ENCODE assay signal across 8 cellular contexts in genomic region chr5:135398160-135398854, GRCh38. TPM values are rescaled to one million over a fixed set of nuclear protein-coding genes. Genes with fewer than 3 reads are reported as not detected.
DNase-seq lines count a peak whose midpoint lies in the region; ATAC-seq and TF ChIP-seq lines count a peak whose summit lies in the region.

No MANE protein-coding gene starts in this region.

- no peaks in the 10 kb centered on the region for H3K9me3 Mint-ChIP-seq in endothelial cell (ENCODE audit: unreplicated experiment)
- no peaks in the 10 kb centered on the region for H3K9me3 Mint-ChIP-seq in naive thymus-derived CD4-positive, alpha-beta T cell

- H3K4me1 Mint-ChIP-seq in endothelial cell (ENCODE audit: unreplicated experiment): peaks cover 26% of the 10 kb centered on the region
- H3K4me1 Mint-ChIP-seq in naive thymus-derived CD4-positive, alpha-beta T cell: peaks cover 40 to 65% (median 59%) of the 10 kb centered on the region in 7 donors

- peak overlapping the region; percentile 97 for H3K4me2 ChIP-seq in GM23248 (ENCODE audit: unreplicated experiment)

- POLR2A ChIA-PET in naive thymus-derived CD4-positive, alpha-beta T cell (lab: Charles Lee): no interaction called here

- H3K4me3 Mint-ChIP-seq in endothelial cell (ENCODE audit: unreplicated experiment): peak overlapping the region; percentile 90
- H3K4me3 Mint-ChIP-seq in naive thymus-derived CD4-positive, alpha-beta T cell: peak overlapping the region; percentile 79 to 93 (median 86)

- peak overlapping the region; percentile 87 for H2AFZ ChIP-seq in GM23248

- H3K27ac ChIP-seq in GM23248 (peak overlapping the region; percentile 87), tibial artery (peak overlapping the region; percentile 74 to 85)
- peak overlapping the region; percentile 75 for H3K27ac ChIP-seq in naive thymus-derived CD4-positive, alpha-beta T cell (ENCODE audit: low read depth, low read length)

- H4K20me1 ChIP-seq in GM23248 (ENCODE audit: insufficient read depth): peaks cover 5% of the 10 kb centered on the region; the same call in 1 of the 2 replicates

- peak overlapping the region; percentile 65 for H3K27ac Mint-ChIP-seq in endothelial cell (ENCODE audit: unreplicated experiment)
- peak overlapping the region; percentile 54 to 93 (median 83) for H3K27ac Mint-ChIP-seq in naive thymus-derived CD4-positive, alpha-beta T cell

- peak overlapping the region; percentile 95 for H3K9ac ChIP-seq in GM23248

- H3K36me3 ChIP-seq in GM23248 (ENCODE audit: low read depth) (no peaks in the 10 kb centered on the region), tibial artery (no peaks in the 10 kb centered on the region)
- peaks cover 0 to 3% (median 0%) of the 10 kb centered on the region in 3 experiments for H3K36me3 ChIP-seq in naive thymus-derived CD4-positive, alpha-beta T cell (ENCODE audit: control insufficient read depth in 2 of 3, insufficient read depth in 3 of 3, low read length in 3 of 3)

- peaks cover 5% of the 10 kb centered on the region for H3K36me3 Mint-ChIP-seq in endothelial cell (ENCODE audit: low read depth, unreplicated experiment)
- H3K36me3 Mint-ChIP-seq in naive thymus-derived CD4-positive, alpha-beta T cell: peaks cover 0 to 14% (median 0%) of the 10 kb centered on the region in 5 donors

- in situ Hi-C loops in GM23248 (cut with MboI): no loop called here

- no peaks in the 10 kb centered on the region for H3K27me3 ChIP-seq in GM23248 (replicated peaks; ENCODE audit: insufficient read depth)
- H3K27me3 ChIP-seq in naive thymus-derived CD4-positive, alpha-beta T cell (ENCODE audit: control insufficient read depth in 2 of 2, insufficient read depth in 2 of 2, low read length in 2 of 2): no peaks in the 10 kb centered on the region
- no peaks in the 10 kb centered on the region for H3K27me3 ChIP-seq in tibial artery

- H3K4me1 ChIP-seq in GM23248 (ENCODE audit: insufficient read depth) (peaks cover 23% of the 10 kb centered on the region), tibial artery (peaks cover 0 to 51% (median 36%) of the 10 kb centered on the region in 4 donors)
- H3K4me1 ChIP-seq in naive thymus-derived CD4-positive, alpha-beta T cell (ENCODE audit: control insufficient read depth in 2 of 2, insufficient read depth in 2 of 2, low read length in 2 of 2): peaks cover 17 to 32% of the 10 kb centered on the region in 2 donors

- no peaks in the 10 kb centered on the region for H3K9me2 ChIP-seq in GM23248 (ENCODE audit: insufficient read depth)

- WGBS in GM23248 (ENCODE audit: low coverage in 1 of 2, low lambda C conversion rate in 2 of 2, missing lambda C conversion rate in 2 of 2), 2 experiments: 2 to 3% methylated on average over 34 to 35 of the region's 43 CpGs

- H3K9me3 ChIP-seq in GM23248 (ENCODE audit: low read depth) (no peaks in the 10 kb centered on the region), tibial artery (no peaks in the 10 kb centered on the region)
- H3K9me3 ChIP-seq in naive thymus-derived CD4-positive, alpha-beta T cell (ENCODE audit: control insufficient read depth in 2 of 3, low read length in 3 of 3): no peaks in the 10 kb centered on the region

- peaks cover 55% of the 10 kb centered on the region for H3K79me2 ChIP-seq in GM23248 (ENCODE audit: insufficient read depth)

- CTCF ChIA-PET in naive thymus-derived CD4-positive, alpha-beta T cell (lab: Charles Lee): no interaction called here

- intact Hi-C loops in naive thymus-derived CD4-positive, alpha-beta T cell (cut with micrococcal nuclease): loop anchor here (2.0 kb wide), 3 partner anchors 26 to 660 kb away; partner anchors contain the start of gene CAMLG (in 1 of the 2)
- intact Hi-C loops in tibial artery (cut with DNase I; ENCODE audit: low total_unique reads): no loop called here

- peak; percentile 38 for DNase-seq in EL
- peak; percentile 74 for DNase-seq in GM23248
- DNase-seq in NB4 (ENCODE audit: low read depth): peak; percentile 60
- DNase-seq in activated CD4-positive, alpha-beta T cell treated with anti-CD3 and anti-CD28 coated beads for 48 hours: peak; percentile 70
- DNase-seq in endothelial cell (ENCODE audit: low spot score): peak; percentile 48
- peak in 8 of 9 donors; percentile 21 to 52 (median 43) for DNase-seq in naive thymus-derived CD4-positive, alpha-beta T cell
- DNase-seq in tibial artery: no peak
- no peak for DNase-seq in epidermal melanocyte (ENCODE audit: insufficient read length, low spot score)

- peaks cover 12% of the 10 kb centered on the region for H3F3A ChIP-seq in GM23248 (ENCODE audit: insufficient read depth)

- ATAC-seq in naive thymus-derived CD4-positive, alpha-beta T cell: peak; percentile 14

- TF ChIP-seq CTCF in NB4 (IDR thresholded peaks at IDR 0.05; ENCODE audit: low read depth, low read length): no peak
- TF ChIP-seq CTCF in endothelial cell (IDR thresholded peaks at IDR 0.05; ENCODE audit: unreplicated experiment): no peak
- TF ChIP-seq CTCF in tibial artery (IDR thresholded peaks at IDR 0.05): no peak

- peaks cover 10% of the 10 kb centered on the region for H3K27me3 Mint-ChIP-seq in endothelial cell (ENCODE audit: unreplicated experiment)
- H3K27me3 Mint-ChIP-seq in naive thymus-derived CD4-positive, alpha-beta T cell: peaks cover 0 to 12% (median 0%) of the 10 kb centered on the region in 5 donors

- H3K4me3 ChIP-seq in GM23248: peak overlapping the region; percentile 82
- H3K4me3 ChIP-seq in NB4 (ENCODE audit: low read depth, low read length): peak overlapping the region; percentile 88
- peak overlapping the region; percentile 66 for H3K4me3 ChIP-seq in naive thymus-derived CD4-positive, alpha-beta T cell (ENCODE audit: low read length)
- H3K4me3 ChIP-seq in tibial artery: peak overlapping the region; percentile 74 to 88

- no peak for TF ChIP-seq POLR2A in NB4 (IDR thresholded peaks at IDR 0.05; ENCODE audit: extremely low read depth, insufficient read length)

RNA-seq across cellular contexts. Expression of gene MACROH2A1, which starts 0.7 kb away (rescaled TPM):
- total RNA-seq in GM23248 (2014; rRNA removed; shearing (Covaris generic)): 106 and 125 TPM in 2 replicates
- 115 and 117 TPM in 2 replicates for polyA plus RNA-seq in GM23248 (2016; fragmentation: Nextera tagmentation; extraction: Ambion mirVana)
- 181 TPM for total RNA-seq in endothelial cell (ENCODE audit: unreplicated experiment)
- total RNA-seq in naive thymus-derived CD4-positive, alpha-beta T cell: 100 to 1,000 TPM; 109 to 288 (median 140) TPM
- polyA plus RNA-seq in naive thymus-derived CD4-positive, alpha-beta T cell: 100 to 1,000 TPM; 123 to 133 TPM

RNA-seq across cellular contexts. Expression of gene DCANP1, which starts 48.8 kb away (rescaled TPM):
- total RNA-seq in GM23248 (2014; rRNA removed; shearing (Covaris generic)): not detected in 2 replicates
- not detected in 2 replicates for polyA plus RNA-seq in GM23248 (2016; fragmentation: Nextera tagmentation; extraction: Ambion mirVana)
- total RNA-seq in endothelial cell (ENCODE audit: unreplicated experiment): not detected
- under 1 TPM in 2 of 5 experiments, not detected in 3; 0.16 to 0.59 TPM for total RNA-seq in naive thymus-derived CD4-positive, alpha-beta T cell
- not detected for polyA plus RNA-seq in naive thymus-derived CD4-positive, alpha-beta T cell

RNA-seq across cellular contexts. Expression of gene TIFAB, which starts 53.8 kb away (rescaled TPM):
- total RNA-seq in GM23248 (2014; rRNA removed; shearing (Covaris generic)): not detected in 2 replicates
- not detected in 2 replicates for polyA plus RNA-seq in GM23248 (2016; fragmentation: Nextera tagmentation; extraction: Ambion mirVana)
- total RNA-seq in endothelial cell (ENCODE audit: unreplicated experiment): not detected
- total RNA-seq in naive thymus-derived CD4-positive, alpha-beta T cell: 1 to 10 TPM in 1 of 5 experiments, under 1 TPM in 2, not detected in 2; 0.05 to 1.1 (median 0.08) TPM
- polyA plus RNA-seq in naive thymus-derived CD4-positive, alpha-beta T cell: not detected

Comparison
In these comparisons a context has a peak if more than half of its experiments do, and no peak if none do; other contexts are left out.
1. DNase-seq: peak in EL (single experiment), GM23248 (single experiment), NB4 (single experiment), activated CD4-positive, alpha-beta T cell treated with anti-CD3 and anti-CD28 coated beads for 48 hours (single experiment), endothelial cell (single experiment) and naive thymus-derived CD4-positive, alpha-beta T cell (8 of 9); none in tibial artery (0 of 2) and epidermal melanocyte (single experiment).
2. Peak in every context shown above with its lines, with median percentiles within 50 percentile points of each other: H3K27ac ChIP-seq and H3K4me3 ChIP-seq.